Comparison of ENCODE assay signal across 8 cellular contexts in the genomic region with DNA sequence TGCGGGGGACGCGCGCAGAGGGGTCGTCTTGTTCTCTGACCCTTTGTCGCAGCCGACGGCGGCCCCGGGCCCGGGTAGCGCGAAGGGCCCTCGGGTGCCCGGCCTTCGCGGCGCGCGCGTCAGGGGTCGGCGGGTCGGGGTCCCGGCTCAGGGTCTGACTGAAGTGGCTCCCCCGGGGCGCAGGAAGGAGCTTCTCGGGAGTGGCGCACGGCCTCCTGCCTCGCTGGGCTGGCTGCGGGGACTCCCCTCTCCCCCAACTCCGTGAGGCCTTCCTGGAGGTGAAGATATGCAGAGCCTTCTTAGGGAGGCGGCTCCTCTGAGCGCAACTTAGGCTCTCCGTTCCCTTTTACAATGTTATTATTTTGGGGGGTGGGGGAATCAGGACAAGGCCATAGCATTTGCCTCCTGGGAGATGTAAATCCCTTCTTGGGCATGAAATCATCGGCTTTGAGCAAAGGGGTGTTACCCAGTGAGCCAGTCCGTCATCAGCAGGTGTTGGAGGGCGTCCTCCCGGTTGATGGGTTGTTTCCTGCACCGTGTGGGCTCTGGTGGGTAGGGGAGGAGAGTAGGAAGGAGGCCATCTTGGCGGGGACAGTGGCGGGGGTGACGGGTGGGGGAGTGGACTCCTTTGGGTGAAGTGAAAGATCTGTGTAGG. TPM values are rescaled to one million over a fixed set of nuclear protein-coding genes. Genes with fewer than 3 reads are reported as not detected.
DNase-seq lines count a peak whose midpoint lies in the region; ATAC-seq lines count a peak whose summit lies in the region.

No MANE protein-coding gene starts in this region.

- peak overlapping the region; percentile 90 to 95 for H3K9ac ChIP-seq in duodenal mucosa (ENCODE audit: low read depth in 1 of 2, low read length in 2 of 2)

- H3K27me3 ChIP-seq in duodenal mucosa (ENCODE audit: control insufficient read depth in 1 of 2, insufficient read depth in 2 of 2, low read length in 2 of 2), result no peaks in the 10 kb centered on the region

- peak overlapping the region; percentile 96 for H3K27ac ChIP-seq in duodenal mucosa (ENCODE audit: low read depth, low read length)

- H3K4me1 ChIP-seq in duodenal mucosa (ENCODE audit: control insufficient read depth in 1 of 2, insufficient read depth in 2 of 2, low read length in 2 of 2), result peaks cover 21 to 22% of the 10 kb centered on the region in 2 donors

- DNase-seq in A172 (ENCODE audit: low spot score) (peak; percentile 56), NCI-H345 treated with DMSO at 0.1 percent for 48 hours (lab: John Stamatoyannopoulos, UW; ENCODE audit: unreplicated experiment) (peak; percentile 42), lung microvascular endothelial cell (ENCODE audit: low read depth in 2 of 2) (peak; percentile 65 to 67)
- peak; percentile 57 to 59 for DNase-seq in activated CD4-positive, alpha-beta T cell treated with anti-CD3 and anti-CD28 coated beads, Interleukin-2, amount 50 U/mL, for 4 hours
- DNase-seq in stimulated activated CD8-positive, alpha-beta memory T cell treated with anti-CD3 and anti-CD28 coated beads, Interleukin-15, amount 100 ng/mL, for 1 hour (ENCODE audit: low read depth), result peak; percentile 35

- ATAC-seq in GM18861 (IDR thresholded peaks at IDR 0.05; ENCODE audit: unreplicated experiment), result peak; percentile 24
- peak; percentile 28 for ATAC-seq in HG03095 (IDR thresholded peaks at IDR 0.05; ENCODE audit: unreplicated experiment)

- no peaks in the 10 kb centered on the region for H3K36me3 ChIP-seq in duodenal mucosa (ENCODE audit: control insufficient read depth in 1 of 2, insufficient read depth in 2 of 2, low read length in 2 of 2)

- peak overlapping the region; percentile 81 to 94 for H3K4me3 ChIP-seq in duodenal mucosa (ENCODE audit: low read depth in 1 of 2, low read length in 2 of 2)

- no peaks in the 10 kb centered on the region for H3K9me3 ChIP-seq in duodenal mucosa (ENCODE audit: control insufficient read depth in 1 of 2, low read length in 2 of 2)

RNA-seq across cellular contexts. Expression of gene CDS2, which starts 0.5 kb away (rescaled TPM):
- 21.9 and 35.8 TPM in 2 replicates for total RNA-seq in A172 (2014; rRNA removed; shearing (Covaris generic))
- total RNA-seq in lung microvascular endothelial cell, result 42.1 and 64.3 TPM in 2 replicates

RNA-seq across cellular contexts. Expression of gene PCNA, which starts 7.6 kb away (rescaled TPM):
- 524 and 529 TPM in 2 replicates for total RNA-seq in A172 (2014; rRNA removed; shearing (Covaris generic))
- total RNA-seq in lung microvascular endothelial cell, result 52.0 and 98.5 TPM in 2 replicates

RNA-seq across cellular contexts. Expression of gene TMEM230, which starts 14.5 kb away (rescaled TPM):
- 129 and 146 TPM in 2 replicates for total RNA-seq in A172 (2014; rRNA removed; shearing (Covaris generic))
- 73.2 and 92.9 TPM in 2 replicates for total RNA-seq in lung microvascular endothelial cell

Comparison
In these comparisons a context has a peak if more than half of its experiments do, and no peak if none do; other contexts are left out.
1. Peak in every context shown above with its lines: DNase-seq, ATAC-seq, H3K4me3 ChIP-seq and H3K27ac ChIP-seq.